Comparison of ENCODE assay signal across 8 cellular contexts in genomic region chr1:181021811-181022434, GRCh38. TPM values are rescaled to one million over a fixed set of nuclear protein-coding genes. Genes with fewer than 3 reads are reported as not detected.
DNase-seq lines count a peak whose midpoint lies in the region; ATAC-seq and TF ChIP-seq lines count a peak whose summit lies in the region.

No MANE protein-coding gene starts in this region.

- peak overlapping the region; percentile 98 for H3K27ac Mint-ChIP-seq in CD4-positive, alpha-beta T cell
- peak overlapping the region; percentile 98 to 99 for H3K27ac Mint-ChIP-seq in natural killer cell

- peak overlapping the region; percentile 99 for H3K4me3 Mint-ChIP-seq in CD4-positive, alpha-beta T cell
- peak overlapping the region; percentile 97 for H3K4me3 Mint-ChIP-seq in natural killer cell

- H3K27me3 Mint-ChIP-seq in CD4-positive, alpha-beta T cell, result peaks cover 12% of the 10 kb centered on the region
- H3K27me3 Mint-ChIP-seq in natural killer cell (ENCODE audit: low read depth in 2 of 2), result peaks cover 0 to 9% of the 10 kb centered on the region in 2 donors

- H3K4me1 Mint-ChIP-seq in CD4-positive, alpha-beta T cell (ENCODE audit: low read depth), result peaks cover 47% of the 10 kb centered on the region
- peaks cover 47 to 48% of the 10 kb centered on the region in 2 donors for H3K4me1 Mint-ChIP-seq in natural killer cell

- H3K4me3 ChIP-seq in Peyer's patch (peak overlapping the region; percentile 81 to 98 (median 90)), fibroblast of pulmonary artery (replicated peaks; ENCODE audit: low read depth, low read length) (peak overlapping the region; percentile 90), stomach smooth muscle (ENCODE audit: low read length in 2 of 2) (peak overlapping the region; percentile 91 to 94)

- no peaks in the 10 kb centered on the region for H3K27me3 ChIP-seq in CD4-positive, alpha-beta T cell (ENCODE audit: control insufficient read depth, insufficient read depth, low read length)
- H3K27me3 ChIP-seq in Peyer's patch (no peaks in the 10 kb centered on the region), stomach smooth muscle (ENCODE audit: control insufficient read depth in 1 of 2, insufficient read depth in 2 of 2, low read length in 2 of 2) (no peaks in the 10 kb centered on the region)

- no peaks in the 10 kb centered on the region for H3K36me3 ChIP-seq in Peyer's patch
- no peaks in the 10 kb centered on the region for H3K36me3 ChIP-seq in stomach smooth muscle (ENCODE audit: control insufficient read depth in 2 of 2, insufficient read depth in 2 of 2, low read length in 2 of 2)

- peak; percentile 40 for ATAC-seq in CD4-positive, alpha-beta T cell (ENCODE audit: poor library complexity)
- ATAC-seq in GM19438 (IDR thresholded peaks at IDR 0.05; ENCODE audit: low read depth, unreplicated experiment) (peak; percentile 41), natural killer cell (peak; percentile 42 to 55 (median 54))

- CTCF ChIA-PET in CD4-positive, alpha-beta T cell (lab: Charles Lee), result interaction anchor here (1.1 to 2.4 kb wide), 6 partner anchors 11 to 128 kb away, joined by 3 to 11 read pairs (median 4); no protein-coding TSS in a partner anchor

- peaks cover 22% of the 10 kb centered on the region for H3K36me3 Mint-ChIP-seq in CD4-positive, alpha-beta T cell (ENCODE audit: low read depth)
- H3K36me3 Mint-ChIP-seq in natural killer cell, result no peaks in the 10 kb centered on the region

- H3K4me1 ChIP-seq in Peyer's patch (peaks cover 0 to 31% (median 6%) of the 10 kb centered on the region in 4 donors), stomach smooth muscle (ENCODE audit: control insufficient read depth, insufficient read depth, low read length) (peaks cover 2% of the 10 kb centered on the region)

- no peaks in the 10 kb centered on the region for H3K9me3 ChIP-seq in CD4-positive, alpha-beta T cell (ENCODE audit: control insufficient read depth, low read length)
- H3K9me3 ChIP-seq in Peyer's patch (no peaks in the 10 kb centered on the region), stomach smooth muscle (ENCODE audit: control insufficient read depth in 2 of 2, low read length in 2 of 2) (no peaks in the 10 kb centered on the region)

- no peaks in the 10 kb centered on the region for H3K9me3 Mint-ChIP-seq in CD4-positive, alpha-beta T cell
- peaks cover 2 to 3% of the 10 kb centered on the region in 2 donors for H3K9me3 Mint-ChIP-seq in natural killer cell

- TF ChIP-seq POLR2A in Peyer's patch (IDR thresholded peaks at IDR 0.05), result no peak

- TF ChIP-seq CTCF in CD4-positive, alpha-beta T cell (IDR thresholded peaks at IDR 0.05), result no peak
- TF ChIP-seq CTCF in Peyer's patch (IDR thresholded peaks at IDR 0.05) (peak in 1 of 6 experiments; percentile 4), fibroblast of pulmonary artery (IDR thresholded peaks at IDR 0.05; ENCODE audit: low read length, missing control alignments) (no peak), natural killer cell (IDR thresholded peaks at IDR 0.05) (no peak)

- POLR2A ChIA-PET in CD4-positive, alpha-beta T cell (lab: Charles Lee), result interaction anchor here (0.9 to 5.2 kb wide), 11 partner anchors 9 to 138 kb away, joined by 3 to 52 read pairs (median 4); partner anchors contain the start of genes IER5 and MR1

- peak overlapping the region; percentile 69 to 83 for H3K9ac ChIP-seq in stomach smooth muscle (ENCODE audit: low read length in 2 of 2)

- peak in 9 of 10 experiments; percentile 22 to 54 (median 31) for DNase-seq in CD4-positive, alpha-beta T cell
- DNase-seq in HK-2 (ENCODE audit: unreplicated experiment) (peak; percentile 83), Peyer's patch (peak; percentile 69 to 70 (median 69)), fibroblast of pulmonary artery (ENCODE audit: low read depth) (peak; percentile 83), natural killer cell (peak; percentile 41)
- DNase-seq in activated effector memory CD4-positive, alpha-beta T cell treated with anti-CD3 and anti-CD28 coated beads, Interleukin-2, amount 50 U/mL, for 16 hours, result peak; percentile 86

- intact Hi-C loops in CD4-positive, alpha-beta T cell (cut with DNase I, micrococcal nuclease), result loop anchor here (1.0 to 10.0 kb wide), 9 partner anchors 11 to 1147 kb away; partner anchors contain the start of genes ACBD6 (in 1 of the 2), IER5 (in 1 of the 2), MR1 (in 1 of the 2) and QSOX1 (in 1 of the 2)
- intact Hi-C loops in natural killer cell (cut with micrococcal nuclease), result loop anchor here (2.0 to 5.0 kb wide), 2 partner anchors 41 to 390 kb away; partner anchors contain the start of gene XPR1

- peak overlapping the region; percentile 83 for H3K27ac ChIP-seq in CD4-positive, alpha-beta T cell (ENCODE audit: low read depth, low read length)
- peak overlapping the region; percentile 88 to 92 (median 88) for H3K27ac ChIP-seq in Peyer's patch
- H3K27ac ChIP-seq in stomach smooth muscle (ENCODE audit: low read length), result peak overlapping the region; percentile 81

RNA-seq across cellular contexts. Expression of gene STX6, which starts 0.7 kb away (rescaled TPM):
- 1 to 10 TPM; 4.9 to 5.1 TPM for total RNA-seq in CD4-positive, alpha-beta T cell
- total RNA-seq in Peyer's patch, result 10 to 100 TPM; 15.4 to 21.2 (median 17.3) TPM
- total RNA-seq in natural killer cell, result 10 to 100 TPM; 11.6 to 18.3 (median 15.6) TPM

RNA-seq across cellular contexts. Expression of gene MR1, which starts 11.9 kb away (rescaled TPM):
- total RNA-seq in CD4-positive, alpha-beta T cell, result 10 to 100 TPM; 16.2 to 18.1 TPM
- 1 to 10 TPM; 4.0 to 9.7 (median 6.0) TPM for total RNA-seq in Peyer's patch
- total RNA-seq in natural killer cell, result 10 to 100 TPM; 27.8 to 35.3 (median 34.6) TPM

Comparison
In these comparisons a context has a peak if more than half of its experiments do, and no peak if none do; other contexts are left out.
1. Peak in every context shown above with its lines: DNase-seq, ATAC-seq, H3K4me3 ChIP-seq and H3K27ac ChIP-seq.
2. DNase-seq: peak in every context shown above with its lines; median percentile 86 in activated effector memory CD4-positive, alpha-beta T cell treated with anti-CD3 and anti-CD28 coated beads, Interleukin-2, amount 50 U/mL, for 16 hours; 83 in HK-2; 83 in fibroblast of pulmonary artery; 69 in Peyer's patch; 41 in natural killer cell; 31 in CD4-positive, alpha-beta T cell.